Comparison of ENCODE assay signal across 1 cellular context in the genomic region with DNA sequence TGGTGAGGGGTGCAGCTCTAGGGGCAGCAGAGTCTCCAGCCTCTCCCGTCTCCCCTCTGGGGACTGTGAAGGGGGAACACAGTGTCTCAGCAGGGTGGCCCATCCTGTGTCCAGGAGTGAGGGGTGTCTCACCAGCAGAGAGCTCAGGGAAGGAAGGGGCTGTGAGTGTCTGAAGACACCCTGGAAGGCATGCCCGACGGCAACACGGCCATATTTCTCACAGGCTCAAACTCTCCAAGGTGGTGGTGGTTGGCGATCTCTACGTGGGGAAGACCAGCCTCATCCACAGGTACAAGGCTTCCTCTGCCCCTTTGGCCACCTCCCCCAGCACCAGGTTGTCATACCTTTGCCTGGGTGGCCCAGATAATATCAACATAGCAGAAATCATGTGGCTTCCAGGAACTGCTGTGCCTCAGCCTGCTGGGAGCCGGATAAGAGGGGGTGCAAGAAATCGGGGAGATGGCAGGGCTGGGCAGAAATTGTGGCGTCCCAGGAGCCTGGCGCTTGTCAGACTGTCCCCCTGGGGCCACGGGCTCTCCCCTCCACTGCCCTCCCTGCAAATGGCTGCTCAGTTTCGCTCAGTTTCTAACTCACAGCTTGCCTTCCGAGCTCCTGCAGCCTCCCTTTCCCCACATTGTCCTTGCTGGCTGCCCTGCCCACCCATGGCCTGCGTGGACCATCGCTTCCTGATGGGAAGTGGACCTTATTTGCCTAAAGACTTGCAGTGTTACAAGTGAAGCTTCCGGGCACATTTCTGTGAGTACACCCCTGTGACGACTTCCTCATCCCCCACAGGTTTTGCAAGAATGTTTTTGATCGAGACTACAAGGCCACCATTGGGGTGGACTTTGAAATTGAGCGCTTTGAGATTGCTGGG.
TF ChIP-seq lines count a peak whose summit lies in the region.

No MANE protein-coding gene starts in this region.

TF ChIP-seq in K562, 482 proteins besides CTCF, POLR2A, EP300 and RAD21:
- TF ChIP-seq NRF1 (conservative IDR thresholded peaks at IDR 0.05 in 1 of 2, IDR thresholded peaks at IDR 0.05 in 1 of 2) (no peak), FOXP4 (CRISPR knock-in tag; IDR thresholded peaks at IDR 0.05; ENCODE audit: borderline replicate concordance) (no peak), ZNF165 (CRISPR knock-in tag; IDR thresholded peaks at IDR 0.05; ENCODE audit: borderline replicate concordance) (no peak), HMGXB4 (CRISPR knock-in tag; IDR thresholded peaks at IDR 0.05) (0 out of 2 replicates have a peak, but pooled peaks have one; percentile 73), ZNF324 (CRISPR knock-in tag; IDR thresholded peaks at IDR 0.05) (no peak), ZBTB7A (IDR thresholded peaks at IDR 0.05; ENCODE audit: borderline replicate concordance, control insufficient read depth, low read depth, low read length) (no peak), E2F1 (CRISPR knock-in tag; IDR thresholded peaks at IDR 0.05) (peak; percentile 57; the same call in 1 of the 2 replicates)
- TF ChIP-seq, protein P1, sequence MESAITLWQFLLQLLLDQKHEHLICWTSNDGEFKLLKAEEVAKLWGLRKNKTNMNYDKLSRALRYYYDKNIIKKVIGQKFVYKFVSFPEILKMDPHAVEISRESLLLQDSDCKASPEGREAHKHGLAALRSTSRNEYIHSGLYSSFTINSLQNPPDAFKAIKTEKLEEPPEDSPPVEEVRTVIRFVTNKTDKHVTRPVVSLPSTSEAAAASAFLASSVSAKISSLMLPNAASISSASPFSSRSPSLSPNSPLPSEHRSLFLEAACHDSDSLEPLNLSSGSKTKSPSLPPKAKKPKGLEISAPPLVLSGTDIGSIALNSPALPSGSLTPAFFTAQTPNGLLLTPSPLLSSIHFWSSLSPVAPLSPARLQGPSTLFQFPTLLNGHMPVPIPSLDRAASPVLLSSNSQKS (CRISPR knock-in tag; IDR thresholded peaks at IDR 0.05), result no peak
- TF ChIP-seq, protein P2, sequence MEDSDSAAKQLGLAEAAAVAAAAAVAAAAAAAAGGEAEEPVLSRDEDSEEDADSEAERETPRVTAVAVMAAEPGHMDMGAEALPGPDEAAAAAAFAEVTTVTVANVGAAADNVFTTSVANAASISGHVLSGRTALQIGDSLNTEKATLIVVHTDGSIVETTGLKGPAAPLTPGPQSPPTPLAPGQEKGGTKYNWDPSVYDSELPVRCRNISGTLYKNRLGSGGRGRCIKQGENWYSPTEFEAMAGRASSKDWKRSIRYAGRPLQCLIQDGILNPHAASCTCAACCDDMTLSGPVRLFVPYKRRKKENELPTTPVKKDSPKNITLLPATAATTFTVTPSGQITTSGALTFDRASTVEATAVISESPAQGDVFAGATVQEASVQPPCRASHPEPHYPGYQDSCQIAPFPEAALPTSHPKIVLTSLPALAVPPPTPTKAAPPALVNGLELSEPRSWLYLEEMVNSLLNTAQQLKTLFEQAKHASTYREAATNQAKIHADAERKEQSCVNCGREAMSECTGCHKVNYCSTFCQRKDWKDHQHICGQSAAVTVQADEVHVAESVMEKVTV (CRISPR knock-in tag; IDR thresholded peaks at IDR 0.05), result no peak
